ENCODE assay signal across 29 cellular contexts in the genomic region with DNA sequence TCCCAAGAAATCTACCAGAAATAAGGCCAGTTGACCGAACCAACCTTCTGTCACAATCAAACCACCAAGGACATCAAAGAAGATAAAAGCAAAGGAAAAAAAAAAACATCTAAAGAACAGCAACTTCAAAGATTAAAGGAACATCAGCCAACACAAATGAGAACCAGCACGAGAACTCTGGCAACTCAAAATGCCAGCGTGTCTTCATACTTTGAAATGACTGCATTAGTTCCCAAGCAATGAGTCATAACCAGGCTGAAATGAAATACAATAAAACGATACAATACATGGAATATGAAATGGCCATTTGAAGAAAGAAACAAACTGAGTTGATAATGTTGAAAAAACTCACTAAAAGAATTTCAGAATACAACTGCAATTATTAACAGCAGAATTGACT.
A peak's percentile ranks its signal among the peaks of the same experiment; 100 is the strongest.
DNase-seq lines count a peak whose midpoint lies in the region; ATAC-seq and TF ChIP-seq lines count a peak whose summit lies in the region.
"Had no signal": no experiment of that assay in that cellular context is flagged by ENCODE, and none has a peak within 500 bp of the region (broad histone marks: within the 10 kb centered on the region; RNA-seq: fewer than 3 reads in every experiment).

No MANE protein-coding gene starts in this region.

- ATAC-seq in GM18861 (IDR thresholded peaks at IDR 0.05; ENCODE audit: unreplicated experiment) = no peak
- ATAC-seq: gastrocnemius medialis had no signal

- no peak overlapping the region for H3K27ac ChIP-seq in ovary
- H3K27ac ChIP-seq: C4-2B, cardiac muscle cell, gastrocnemius medialis, neutrophil, PC-9, sigmoid colon, stomach, tibial artery, vagina had no signal

- no peak for TF ChIP-seq POLR2A in ovary (IDR thresholded peaks at IDR 0.05)

- TF ChIP-seq CTCF in ovary (IDR thresholded peaks at IDR 0.05) = no peak

- TF ChIP-seq EP300 in ovary (IDR thresholded peaks at IDR 0.05) = no peak

- H3K4me1 ChIP-seq in adipocyte (ENCODE audit: control insufficient read depth, insufficient read depth, low read length) = no peaks in the 10 kb centered on the region
- H3K4me1 ChIP-seq in ovary (ENCODE audit: insufficient read depth) = no peaks in the 10 kb centered on the region
- H3K4me1 ChIP-seq: gastrocnemius medialis, sigmoid colon, stomach, tibial artery, vagina had no signal

- H3K27me3 ChIP-seq in adipocyte (replicated peaks; ENCODE audit: control insufficient read depth, insufficient read depth, low read length) (no peaks in the 10 kb centered on the region), ovary (no peaks in the 10 kb centered on the region)
- H3K27me3 ChIP-seq: cardiac muscle cell, gastrocnemius medialis, neutrophil, sigmoid colon, stomach, tibial artery, vagina had no signal

- 63 to 73% (median 66%) methylated on average over 4 of the region's 4 CpGs for WGBS in ovary, 3 donors

- H3K36me3 ChIP-seq in adipocyte (ENCODE audit: control insufficient read depth, insufficient read depth, low read length, severe bottlenecking) (no peaks in the 10 kb centered on the region), ovary (no peaks in the 10 kb centered on the region)
- H3K36me3 ChIP-seq: cardiac muscle cell, gastrocnemius medialis, neutrophil, sigmoid colon, stomach, tibial artery, vagina had no signal

- H3K9ac ChIP-seq in adipocyte (ENCODE audit: low read length) = no peak overlapping the region

- DNase-seq in GM03348 (ENCODE audit: low spot score) (peak; percentile 33), adipocyte (ENCODE audit: low read depth) (peak; percentile 70), fibroblast of gingiva (ENCODE audit: low read depth) (peak; percentile 62), stromal cell of bone marrow (ENCODE audit: low read depth) (peak; percentile 14), ovary (no peak), amygdala (lab: John Stamatoyannopoulos, UW) (no peak)
- DNase-seq: activated CD4-positive, alpha-beta memory T cell treated with anti-CD3 and anti-CD28 coated beads for 36 hours; activated CD4-positive, alpha-beta T cell treated with anti-CD3 and anti-CD28 coated beads for 1 hour; activated naive CD4-positive, alpha-beta T cell; COR-L47; DMS53; effector memory CD4-positive, alpha-beta T cell; gastrocnemius medialis; GDM1; kidney glomerular epithelial cell; naive B cell; NCI-H2029; NCI-H526 treated with DMSO at 0.1 percent for 48 hours; PC-9; SHP77; stimulated activated CD4-positive, alpha-beta T cell treated with anti-CD3 and anti-CD28 coated beads, Interleukin-4, amount 100 ng/mL, for 1 hour; stomach; tibial artery had no signal

- H3K9me3 ChIP-seq in adipocyte (ENCODE audit: control insufficient read depth, low read length) (peaks cover 13% of the 10 kb centered on the region), ovary (no peaks in the 10 kb centered on the region)
- H3K9me3 ChIP-seq: gastrocnemius medialis, neutrophil, sigmoid colon, tibial artery, vagina had no signal

- intact Hi-C loops in ovary (cut with DNase I) = no loop called here

- H3K4me3 ChIP-seq in adipocyte (ENCODE audit: low read length) (no peak overlapping the region), ovary (no peak overlapping the region)
- H3K4me3 ChIP-seq: cardiac muscle cell, gastrocnemius medialis, PC-9, sigmoid colon, stomach, tibial artery, vagina had no signal

Comparison
In these comparisons a context has a peak if more than half of its experiments do, and no peak if none do; other contexts are left out.
1. DNase-seq: peak in GM03348 (single experiment), adipocyte (single experiment), fibroblast of gingiva (single experiment) and stromal cell of bone marrow (single experiment); none in ovary (0 of 5) and amygdala (0 of 56).